8 cellular contexts compared by ENCODE assay signal in the genomic region with DNA sequence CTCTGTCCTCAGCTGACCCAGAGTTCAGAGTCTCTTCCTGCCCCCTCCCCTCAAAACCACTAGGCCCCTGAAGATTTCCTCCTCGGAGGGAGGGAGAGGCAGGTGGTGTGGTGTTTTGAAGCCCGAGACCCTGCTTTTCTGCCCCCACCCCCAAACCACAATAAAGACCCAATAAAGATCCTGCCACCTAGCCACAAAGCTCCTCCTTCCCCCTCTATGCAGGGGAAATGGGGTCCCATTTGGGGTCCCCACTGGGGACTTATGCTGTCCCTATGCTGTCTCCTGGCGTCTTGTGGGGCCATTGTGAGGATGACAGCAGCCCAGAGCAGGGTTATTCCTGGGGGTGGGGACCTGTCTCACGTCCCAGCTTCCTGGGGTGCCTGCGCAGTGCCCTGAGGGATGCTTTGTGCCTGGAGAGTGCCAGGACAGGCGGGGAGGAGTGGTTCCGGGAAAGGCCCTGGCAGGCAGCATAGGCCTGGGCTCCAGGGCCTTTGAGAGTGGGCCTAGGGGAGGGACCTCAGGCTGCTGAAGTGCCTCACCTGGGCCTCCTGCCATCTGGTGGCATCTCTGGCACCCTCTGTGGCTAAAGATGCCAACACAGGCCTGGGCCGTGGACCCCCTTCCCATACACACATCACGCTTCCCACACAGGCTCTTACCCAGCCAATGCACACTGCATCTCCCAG. TPM values are rescaled to one million over a fixed set of nuclear protein-coding genes. Genes with fewer than 3 reads are reported as not detected.
DNase-seq lines count a peak whose midpoint lies in the region; ATAC-seq and TF ChIP-seq lines count a peak whose summit lies in the region.

No MANE protein-coding gene starts in this region.

- H3K4me1 Mint-ChIP-seq in GM23338 (peaks cover 63% of the 10 kb centered on the region), endothelial cell (ENCODE audit: unreplicated experiment) (peaks cover 19% of the 10 kb centered on the region)
- H3K4me1 Mint-ChIP-seq in T-helper 2 cell treated with Interferon-gamma antibody and Interleukin-4, amounts not matched to agents 5 μg/mL and 100 μg/mL, for 36 hours (ENCODE audit: low read depth) = peaks cover 64% of the 10 kb centered on the region
- H3K4me1 Mint-ChIP-seq in natural killer cell treated with Interleukin-12 subunit alpha and Interleukin-12 subunit beta and Interleukin-15 and Interleukin-18, amount 100 ng/mL, for 72 hours (ENCODE audit: low read depth in 2 of 2) = peaks cover 47 to 60% of the 10 kb centered on the region in 2 donors

- no peaks in the 10 kb centered on the region for H3K9me3 Mint-ChIP-seq in GM23338
- no peaks in the 10 kb centered on the region for H3K9me3 Mint-ChIP-seq in T-helper 2 cell treated with Interferon-gamma antibody and Interleukin-4, amounts not matched to agents 5 μg/mL and 100 μg/mL, for 36 hours
- H3K9me3 Mint-ChIP-seq in endothelial cell (ENCODE audit: unreplicated experiment) = no peaks in the 10 kb centered on the region
- no peaks in the 10 kb centered on the region for H3K9me3 Mint-ChIP-seq in natural killer cell treated with Interleukin-12 subunit alpha and Interleukin-12 subunit beta and Interleukin-15 and Interleukin-18, amount 100 ng/mL, for 72 hours

- peak in 1 of 2 experiments; percentile 16; a peak in 1 of 4 replicates for TF ChIP-seq CTCF in GM23338 (conservative IDR thresholded peaks at IDR 0.05; ENCODE audit: low read depth in 2 of 2)
- no peak for TF ChIP-seq CTCF in endothelial cell (IDR thresholded peaks at IDR 0.05; ENCODE audit: unreplicated experiment)
- TF ChIP-seq CTCF in GM20000 (IDR thresholded peaks at IDR 0.05; ENCODE audit: extremely low read depth, missing control alignments) = no peak

- H3K27me3 ChIP-seq in GM23338 (ENCODE audit: insufficient read depth) = peaks cover 19% of the 10 kb centered on the region

- no peaks in the 10 kb centered on the region for H4K20me1 ChIP-seq in GM23338 (replicated peaks; ENCODE audit: insufficient read depth)

- H3K4me2 ChIP-seq in GM23338 = peak overlapping the region; percentile 89

- DNase-seq in GM23338 (ENCODE audit: low spot score) (peak; percentile 42), endothelial cell (ENCODE audit: low spot score) (no peak), NCI-H748 (lab: John Stamatoyannopoulos, UW; ENCODE audit: unreplicated experiment) (no peak), GM20000 (ENCODE audit: low spot score) (no peak)
- peak; percentile 28 for DNase-seq in T-helper 2 cell treated with Interferon-gamma antibody and Interleukin-4, amounts not matched to agents 5 μg/mL and 100 μg/mL, for 36 hours (ENCODE audit: low spot score)
- DNase-seq in natural killer cell treated with Interleukin-12 subunit alpha and Interleukin-12 subunit beta and Interleukin-15 and Interleukin-18, amount 100 ng/mL, for 72 hours (ENCODE audit: low spot score) = no peak

- no peaks in the 10 kb centered on the region; the same call in 1 of the 2 replicates for H3K36me3 ChIP-seq in GM23338 (ENCODE audit: insufficient read depth)

- H3F3A ChIP-seq in GM23338 (replicated peaks; ENCODE audit: low read depth) = peaks cover 29% of the 10 kb centered on the region

- no peaks in the 10 kb centered on the region for H3K9me2 ChIP-seq in GM23338 (ENCODE audit: insufficient read depth)

- H3K79me2 ChIP-seq in GM23338 (replicated peaks; ENCODE audit: insufficient read depth) = no peaks in the 10 kb centered on the region

- H3K36me3 Mint-ChIP-seq in GM23338 (ENCODE audit: low read depth) (no peaks in the 10 kb centered on the region; the same call in 2 of the 3 replicates), endothelial cell (ENCODE audit: low read depth, unreplicated experiment) (peaks cover 6% of the 10 kb centered on the region)
- H3K36me3 Mint-ChIP-seq in T-helper 2 cell treated with Interferon-gamma antibody and Interleukin-4, amounts not matched to agents 5 μg/mL and 100 μg/mL, for 36 hours (ENCODE audit: low read depth) = no peaks in the 10 kb centered on the region
- H3K36me3 Mint-ChIP-seq in natural killer cell treated with Interleukin-12 subunit alpha and Interleukin-12 subunit beta and Interleukin-15 and Interleukin-18, amount 100 ng/mL, for 72 hours = no peaks in the 10 kb centered on the region

- H3K4me3 Mint-ChIP-seq in GM23338 = peak overlapping the region; percentile 90
- H3K4me3 Mint-ChIP-seq in T-helper 2 cell treated with Interferon-gamma antibody and Interleukin-4, amounts not matched to agents 5 μg/mL and 100 μg/mL, for 36 hours = peak overlapping the region; percentile 79
- H3K4me3 Mint-ChIP-seq in endothelial cell (ENCODE audit: unreplicated experiment) = peak overlapping the region; percentile 20
- peak overlapping the region; percentile 63 for H3K4me3 Mint-ChIP-seq in natural killer cell treated with Interleukin-12 subunit alpha and Interleukin-12 subunit beta and Interleukin-15 and Interleukin-18, amount 100 ng/mL, for 72 hours

- peak; percentile 3 for ATAC-seq in GM23338
- no peak for ATAC-seq in natural killer cell treated with Interleukin-12 subunit alpha and Interleukin-12 subunit beta and Interleukin-15 and Interleukin-18, amount 100 ng/mL, for 72 hours
- ATAC-seq in GM21423 (IDR thresholded peaks at IDR 0.05; ENCODE audit: unreplicated experiment) = no peak
- no peak for ATAC-seq in HG02884 (IDR thresholded peaks at IDR 0.05; ENCODE audit: unreplicated experiment)

- peak overlapping the region; percentile 92 for H3K4me3 ChIP-seq in GM23338

- H3K27ac Mint-ChIP-seq in GM23338 (no peak overlapping the region), endothelial cell (ENCODE audit: unreplicated experiment) (no peak overlapping the region)
- peak overlapping the region; percentile 99 for H3K27ac Mint-ChIP-seq in T-helper 2 cell treated with Interferon-gamma antibody and Interleukin-4, amounts not matched to agents 5 μg/mL and 100 μg/mL, for 36 hours
- H3K27ac Mint-ChIP-seq in natural killer cell treated with Interleukin-12 subunit alpha and Interleukin-12 subunit beta and Interleukin-15 and Interleukin-18, amount 100 ng/mL, for 72 hours = peak overlapping the region; percentile 22 to 53

- H2AFZ ChIP-seq in GM23338 = 0 out of 2 replicates have a peak overlapping the region, but pooled peaks have one; percentile 56

- H3K27me3 Mint-ChIP-seq in GM23338 (ENCODE audit: insufficient read depth, low read depth, poor library complexity) = peaks cover 34% of the 10 kb centered on the region
- no peaks in the 10 kb centered on the region for H3K27me3 Mint-ChIP-seq in T-helper 2 cell treated with Interferon-gamma antibody and Interleukin-4, amounts not matched to agents 5 μg/mL and 100 μg/mL, for 36 hours (ENCODE audit: low read depth)
- peaks cover 27% of the 10 kb centered on the region for H3K27me3 Mint-ChIP-seq in endothelial cell (ENCODE audit: unreplicated experiment)
- peaks cover 0 to 12% of the 10 kb centered on the region in 2 donors for H3K27me3 Mint-ChIP-seq in natural killer cell treated with Interleukin-12 subunit alpha and Interleukin-12 subunit beta and Interleukin-15 and Interleukin-18, amount 100 ng/mL, for 72 hours

- peaks cover 41% of the 10 kb centered on the region for H3K4me1 ChIP-seq in GM23338 (ENCODE audit: insufficient read depth)

- H3K27ac ChIP-seq in GM23338 (ENCODE audit: low read depth) = no peak overlapping the region

TF ChIP-seq in GM23338, 12 proteins besides CTCF, POLR2A, EP300 and RAD21:
- no peak for TF ChIP-seq EZH2phosphoT487 (IDR thresholded peaks at IDR 0.05; ENCODE audit: unreplicated experiment)
- TF ChIP-seq POLR2AphosphoS5 (IDR thresholded peaks at IDR 0.05; ENCODE audit: low read depth) = 0 out of 2 replicates have a peak, but pooled peaks have one; percentile 12

RNA-seq across cellular contexts. Expression of gene ARMC12, which starts 8.0 kb away (rescaled TPM):
- total RNA-seq in GM23338 (2014; rRNA removed; shearing (Covaris generic)) = 0.90 and 1.3 TPM in 2 replicates
- polyA plus RNA-seq in GM23338 (2016; fragmentation: Nextera tagmentation; extraction: Ambion mirVana) = 0.94 TPM in 2 replicates
- 0.69 TPM for total RNA-seq in endothelial cell (ENCODE audit: unreplicated experiment)
- not detected for total RNA-seq in natural killer cell treated with Interleukin-12 subunit alpha and Interleukin-12 subunit beta and Interleukin-15 and Interleukin-18, amount 100 ng/mL, for 72 hours

RNA-seq across cellular contexts. Expression of gene FKBP5, which starts 40.1 kb away (rescaled TPM):
- total RNA-seq in GM23338 (2014; rRNA removed; shearing (Covaris generic)) = 24.3 and 28.6 TPM in 2 replicates
- polyA plus RNA-seq in GM23338 (2016; fragmentation: Nextera tagmentation; extraction: Ambion mirVana) = 17.7 and 19.8 TPM in 2 replicates
- 7.2 TPM for total RNA-seq in endothelial cell (ENCODE audit: unreplicated experiment)
- 10 to 100 TPM; 14.1 to 32.5 TPM for total RNA-seq in natural killer cell treated with Interleukin-12 subunit alpha and Interleukin-12 subunit beta and Interleukin-15 and Interleukin-18, amount 100 ng/mL, for 72 hours

RNA-seq across cellular contexts. Expression of gene CLPSL2, which starts 47.6 kb away (rescaled TPM):
- 3.1 TPM in 1 of 2 replicates, not detected in the other for total RNA-seq in GM23338 (2014; rRNA removed; shearing (Covaris generic))
- polyA plus RNA-seq in GM23338 (2016; fragmentation: Nextera tagmentation; extraction: Ambion mirVana) = 2.9 and 3.6 TPM in 2 replicates
- total RNA-seq in endothelial cell (ENCODE audit: unreplicated experiment) = not detected
- not detected for total RNA-seq in natural killer cell treated with Interleukin-12 subunit alpha and Interleukin-12 subunit beta and Interleukin-15 and Interleukin-18, amount 100 ng/mL, for 72 hours

RNA-seq across cellular contexts. Expression of gene CLPSL1, which starts 52.0 kb away (rescaled TPM):
- total RNA-seq in GM23338 (2014; rRNA removed; shearing (Covaris generic)) = not detected in 2 replicates
- polyA plus RNA-seq in GM23338 (2016; fragmentation: Nextera tagmentation; extraction: Ambion mirVana) = 0.80 TPM in 1 of 2 replicates, not detected in the other
- total RNA-seq in endothelial cell (ENCODE audit: unreplicated experiment) = not detected
- not detected for total RNA-seq in natural killer cell treated with Interleukin-12 subunit alpha and Interleukin-12 subunit beta and Interleukin-15 and Interleukin-18, amount 100 ng/mL, for 72 hours

Comparison
In these comparisons a context has a peak if more than half of its experiments do, and no peak if none do; other contexts are left out.
1. DNase-seq: peak in GM23338 (single experiment) and T-helper 2 cell treated with Interferon-gamma antibody and Interleukin-4, amounts not matched to agents 5 μg/mL and 100 μg/mL, for 36 hours (single experiment); none in endothelial cell (single experiment), natural killer cell treated with Interleukin-12 subunit alpha and Interleukin-12 subunit beta and Interleukin-15 and Interleukin-18, amount 100 ng/mL, for 72 hours (single experiment), NCI-H748 (single experiment) and GM20000 (single experiment).
2. H3K27ac Mint-ChIP-seq: peak in T-helper 2 cell treated with Interferon-gamma antibody and Interleukin-4, amounts not matched to agents 5 μg/mL and 100 μg/mL, for 36 hours (single experiment) and natural killer cell treated with Interleukin-12 subunit alpha and Interleukin-12 subunit beta and Interleukin-15 and Interleukin-18, amount 100 ng/mL, for 72 hours (2 of 2); none in GM23338 (single experiment) and endothelial cell (single experiment).
3. H3K4me3 Mint-ChIP-seq: peak in every context shown above with its lines; median percentile 90 in GM23338; 79 in T-helper 2 cell treated with Interferon-gamma antibody and Interleukin-4, amounts not matched to agents 5 μg/mL and 100 μg/mL, for 36 hours; 63 in natural killer cell treated with Interleukin-12 subunit alpha and Interleukin-12 subunit beta and Interleukin-15 and Interleukin-18, amount 100 ng/mL, for 72 hours; 20 in endothelial cell.